ENCODE assay signal across 19 cellular contexts in genomic region chr1:38336308-38336707, GRCh38.
"Had no signal": no experiment of that assay in that cellular context is flagged by ENCODE, and none has a peak within 500 bp of the region (broad histone marks: within the 10 kb centered on the region; RNA-seq: fewer than 3 reads in every experiment).

No MANE protein-coding gene starts in this region.

- H3K27me3 ChIP-seq: upper lobe of left lung, uterus had no signal

- H3K4me2 ChIP-seq: hepatocyte had no signal

- H3K27ac ChIP-seq: esophagus squamous epithelium, hepatocyte, parathyroid adenoma, prostate gland, spleen, tibial artery, upper lobe of left lung, uterus had no signal

- H3K9ac ChIP-seq: parathyroid adenoma had no signal

- ATAC-seq: sciatic nerve; stimulated activated memory B cell treated with anti-CD40 and anti-IgM and Interleukin-4, amounts not matched to agents 10 μg/mL and 1 μg/mL and 100 μg/mL, for 72 hours had no signal

- DNase-seq: dermis blood vessel endothelial cell; esophagus squamous epithelium; foreskin fibroblast; kidney glomerular epithelial cell; mesendoderm; naive B cell; occipital lobe; spleen; stimulated activated CD4-positive, alpha-beta T cell treated with anti-CD3 and anti-CD28 coated beads, Interleukin-15, amount 100 ng/mL, for 24 hours; stimulated activated CD4-positive, alpha-beta T cell treated with anti-CD3 and anti-CD28 coated beads, Interleukin-1b, Interleukin-23, amount 100 ng/mL, for 48 hours; stimulated activated CD4-positive, alpha-beta T cell treated with anti-CD3 and anti-CD28 coated beads, Interleukin-4, amount 100 ng/mL, for 24 hours; tibial artery; upper lobe of left lung; uterus had no signal

- H3K9me3 ChIP-seq: esophagus squamous epithelium, prostate gland, spleen, tibial artery, upper lobe of left lung, uterus had no signal

- H3K4me1 ChIP-seq: esophagus squamous epithelium, parathyroid adenoma, prostate gland, tibial artery, upper lobe of left lung, uterus had no signal

- H3K36me3 ChIP-seq: esophagus squamous epithelium, prostate gland, spleen, tibial artery, upper lobe of left lung, uterus had no signal

- H3K4me3 ChIP-seq: esophagus squamous epithelium, hepatocyte, prostate gland, spleen, tibial artery, upper lobe of left lung, uterus had no signal
